9 cellular contexts compared by ENCODE assay signal in the genomic region with DNA sequence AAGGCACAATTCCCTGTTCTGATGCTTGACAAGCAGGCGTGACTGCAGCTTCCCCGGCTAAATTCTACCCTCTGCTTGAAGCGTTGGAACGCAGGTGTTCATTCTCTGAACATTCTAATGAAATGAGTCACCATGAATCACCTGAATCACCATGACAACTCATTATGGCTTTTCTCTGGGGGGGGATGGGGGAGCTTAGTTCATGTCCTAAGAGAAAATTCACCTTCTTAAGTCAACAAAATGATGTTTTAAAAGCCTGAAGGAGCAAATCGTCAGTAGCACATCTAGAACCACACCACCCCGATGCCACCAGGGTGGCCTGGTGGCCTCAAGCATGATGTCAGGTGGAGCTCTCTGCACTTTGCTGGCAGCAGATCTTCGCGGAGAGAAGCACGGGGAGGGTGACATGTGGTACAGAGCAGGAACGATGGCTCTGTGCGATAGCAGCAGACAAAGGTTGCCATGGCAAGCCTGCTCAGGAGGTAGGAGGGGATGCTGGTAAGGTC. TPM values are rescaled to one million over a fixed set of nuclear protein-coding genes. Genes with fewer than 3 reads are reported as not detected.
A peak's percentile ranks its signal among the peaks of the same experiment; 100 is the strongest.
DNase-seq lines count a peak whose midpoint lies in the region; ATAC-seq and TF ChIP-seq lines count a peak whose summit lies in the region.
"Had no signal": no experiment of that assay in that cellular context is flagged by ENCODE, and none has a peak within 500 bp of the region (broad histone marks: within the 10 kb centered on the region; RNA-seq: fewer than 3 reads in every experiment).

No MANE protein-coding gene starts in this region.

- no peaks in the 10 kb centered on the region for H3K9me3 Mint-ChIP-seq in T-helper 2 cell treated with Interferon-gamma antibody and Interleukin-4, amounts not matched to agents 5 μg/mL and 100 μg/mL, for 36 hours
- H3K9me3 Mint-ChIP-seq: natural killer cell had no signal

- peaks cover 16% of the 10 kb centered on the region for H3K4me1 Mint-ChIP-seq in T-helper 2 cell treated with Interferon-gamma antibody and Interleukin-4, amounts not matched to agents 5 μg/mL and 100 μg/mL, for 36 hours (ENCODE audit: low read depth)
- H3K4me1 Mint-ChIP-seq: natural killer cell had no signal

- ATAC-seq in left lung (peak; percentile 70), GM19397 (IDR thresholded peaks at IDR 0.05; ENCODE audit: unreplicated experiment) (no peak), Right ventricle myocardium superior (ENCODE audit: poor library complexity) (no peak)
- ATAC-seq: natural killer cell had no signal

- H3K36me3 Mint-ChIP-seq in T-helper 2 cell treated with Interferon-gamma antibody and Interleukin-4, amounts not matched to agents 5 μg/mL and 100 μg/mL, for 36 hours (ENCODE audit: low read depth), result no peaks in the 10 kb centered on the region
- H3K36me3 Mint-ChIP-seq: natural killer cell had no signal

- H3K4me3 Mint-ChIP-seq in T-helper 2 cell treated with Interferon-gamma antibody and Interleukin-4, amounts not matched to agents 5 μg/mL and 100 μg/mL, for 36 hours, result peak overlapping the region; percentile 20
- H3K4me3 Mint-ChIP-seq: natural killer cell had no signal

- no peak overlapping the region for H3K27ac ChIP-seq in left lung

- H3K27me3 Mint-ChIP-seq in T-helper 2 cell treated with Interferon-gamma antibody and Interleukin-4, amounts not matched to agents 5 μg/mL and 100 μg/mL, for 36 hours (ENCODE audit: low read depth), result peaks cover 6% of the 10 kb centered on the region

- H3K9me3 ChIP-seq in left lung, result no peaks in the 10 kb centered on the region

- DNase-seq in DMS79 treated with DMSO at 0.1 percent for 48 hours (lab: John Stamatoyannopoulos, UW) (peak; percentile 86), NCI-H128 (lab: John Stamatoyannopoulos, UW; ENCODE audit: unreplicated experiment) (peak; percentile 19), left lung (no peak), cerebellar nuclear complex (lab: John Stamatoyannopoulos, UW) (no peak), activated gamma-delta T cell treated with Interleukin-2 at 50 U/mL for 16 hours (no peak), Right ventricle myocardium superior (no peak)
- DNase-seq in T-helper 2 cell treated with Interferon-gamma antibody and Interleukin-4, amounts not matched to agents 5 μg/mL and 100 μg/mL, for 36 hours (ENCODE audit: low spot score), result no peak
- DNase-seq: natural killer cell had no signal

- H3K4me3 ChIP-seq in left lung, result no peak overlapping the region

- TF ChIP-seq CTCF in left lung (IDR thresholded peaks at IDR 0.05), result no peak

- peak overlapping the region; percentile 17 for H3K27ac Mint-ChIP-seq in T-helper 2 cell treated with Interferon-gamma antibody and Interleukin-4, amounts not matched to agents 5 μg/mL and 100 μg/mL, for 36 hours
- H3K27ac Mint-ChIP-seq: natural killer cell had no signal

- H3K27me3 ChIP-seq in left lung, result no peaks in the 10 kb centered on the region

- H3K4me1 ChIP-seq in left lung, result no peaks in the 10 kb centered on the region

- H3K36me3 ChIP-seq in left lung, result no peaks in the 10 kb centered on the region

- intact Hi-C loops in left lung (cut with DNase I) (no loop called here), Right ventricle myocardium superior (cut with DNase I) (no loop called here)

RNA-seq across cellular contexts. Expression of a gene that starts 33.8 kb away (rescaled TPM):
- 1 to 10 TPM in 1 of 2 donors, under 1 TPM in 1; 0.90 to 1.2 TPM for total RNA-seq in left lung
- not detected for total RNA-seq in Right ventricle myocardium superior
- total RNA-seq: natural killer cell had no signal

Comparison
In these comparisons a context has a peak if more than half of its experiments do, and no peak if none do; other contexts are left out.
1. DNase-seq: peak in DMS79 treated with DMSO at 0.1 percent for 48 hours (single experiment) and NCI-H128 (single experiment); none in T-helper 2 cell treated with Interferon-gamma antibody and Interleukin-4, amounts not matched to agents 5 μg/mL and 100 μg/mL, for 36 hours (single experiment), left lung (0 of 2), cerebellar nuclear complex (0 of 2), activated gamma-delta T cell treated with Interleukin-2 at 50 U/mL for 16 hours (single experiment) and Right ventricle myocardium superior (single experiment).